Comparison of ENCODE assay signal across 19 cellular contexts in genomic region chr1:51320967-51321923, GRCh38. TPM values are rescaled to one million over a fixed set of nuclear protein-coding genes. Genes with fewer than 3 reads are reported as not detected.
DNase-seq lines count a peak whose midpoint lies in the region; ATAC-seq, FAIRE-seq and TF ChIP-seq lines count a peak whose summit lies in the region.
"Had no signal": no experiment of that assay in that cellular context is flagged by ENCODE, and none has a peak within 500 bp of the region (broad histone marks: within the 10 kb centered on the region; RNA-seq: fewer than 3 reads in every experiment).

No MANE protein-coding gene starts in this region.

- CTCF ChIA-PET in HepG2 (lab: Yijun Ruan, JAX; ENCODE audit: low intra/inter-chr PET ratio, low total read pairs) = no interaction called here

- H3K9ac ChIP-seq in HepG2 (ENCODE audit: insufficient read depth, low read depth, low read length) = no peak overlapping the region

- H3K4me2 ChIP-seq in HepG2 (ENCODE audit: low read depth, low read length) = no peak overlapping the region

- no peak for FAIRE-seq in HepG2 (lab: Jason Lieb, UNC)

- peaks cover 14% of the 10 kb centered on the region for H3K4me1 ChIP-seq in HepG2 (ENCODE audit: insufficient read depth, low read length)
- H3K4me1 ChIP-seq in ascending aorta = no peaks in the 10 kb centered on the region
- H3K4me1 ChIP-seq: HAP-1 had no signal

- intact Hi-C loops in HepG2 (cut with micrococcal nuclease; ENCODE audit: unreplicated experiment) (no loop called here), ascending aorta (cut with DNase I) (no loop called here)

- no peaks in the 10 kb centered on the region for H4K20me1 ChIP-seq in HepG2 (ENCODE audit: insufficient read depth, low read length)

- POLR2A ChIA-PET in HepG2 (lab: Yijun Ruan, JAX) = no interaction called here

- 74% methylated on average over 7 of the region's 11 CpGs for WGBS in HepG2 (ENCODE audit: low lambda C conversion rate)

- DNase-seq in DMS79 (lab: John Stamatoyannopoulos, UW) = peak; percentile 82
- peak; percentile 30 for DNase-seq in SK-MEL-5 (ENCODE audit: low read depth, low spot score)
- DNase-seq in HepG2 (ENCODE audit: low spot score) = no peak
- no peak for DNase-seq in stimulated activated naive CD8-positive, alpha-beta T cell treated with anti-CD3 and anti-CD28 coated beads, Interleukin-15, Interleukin-2, amounts not matched to agents 100 U/mL and 50 U/mL, for 24 hours
- DNase-seq in ecto neural progenitor cell (ENCODE audit: low spot score) = no peak
- no peak for DNase-seq in ascending aorta (ENCODE audit: low spot score in 2 of 2)
- no peak for DNase-seq in NCI-H1436 (lab: John Stamatoyannopoulos, UW)
- DNase-seq: BE2C; CD4-positive, CD25-positive, alpha-beta regulatory T cell; DMS153; KG1; NCI-H1105 treated with DMSO at 0.1 percent for 48 hours; NCI-H1694 treated with DMSO at 0.1 percent for 48 hours; NCI-H226; NCI-H524; RPMI8226; SHP77 treated with DMSO at 0.1 percent for 48 hours had no signal

- in situ Hi-C loops in SK-MEL-5 (cut with HindIII; ENCODE audit: low pct_unique_long_range_greater_than_20kb, low sequenced_read_pairs) = no loop called here
- in situ Hi-C loops in HepG2 (cut with HindIII; ENCODE audit: extremely low pct_ligation_motif_present, low pct_unique_long_range_greater_than_20kb) = no loop called here

- ATAC-seq in HepG2 (peak; percentile 39), GM18867 (IDR thresholded peaks at IDR 0.05; ENCODE audit: unreplicated experiment) (no peak)
- ATAC-seq in stimulated activated naive CD8-positive, alpha-beta T cell treated with anti-CD3 and anti-CD28 coated beads, Interleukin-15, Interleukin-2, amounts not matched to agents 100 U/mL and 50 U/mL, for 24 hours = peak; percentile 21

- no peak overlapping the region for H3K27ac ChIP-seq in HepG2 (ENCODE audit: extremely low read length, insufficient read depth, low read length)
- no peak overlapping the region for H3K27ac ChIP-seq in ascending aorta

- H3K79me2 ChIP-seq in HepG2 (ENCODE audit: insufficient read depth, low read length) = no peaks in the 10 kb centered on the region

- BruUV-seq in HepG2 (replicated peaks; lab: Mats Ljungman, UMichigan) = no TSS peak

- no peaks in the 10 kb centered on the region for H3K36me3 ChIP-seq in HepG2 (replicated peaks in 1 of 2; ENCODE audit: control insufficient read depth in 1 of 2, insufficient read depth in 2 of 2, low read length in 2 of 2)
- H3K36me3 ChIP-seq in ascending aorta = no peaks in the 10 kb centered on the region
- H3K36me3 ChIP-seq: BE2C, HAP-1 had no signal

- TF ChIP-seq CTCF in HepG2 (CRISPR knock-in tag; IDR thresholded peaks at IDR 0.05) = no peak
- no peak for TF ChIP-seq CTCF in ascending aorta (IDR thresholded peaks at IDR 0.05)

- H3K4me3 ChIP-seq in HepG2 (replicated peaks in 1 of 3; ENCODE audit: insufficient read depth in 1 of 3, low read depth in 2 of 3, low read length in 3 of 3) (no peak overlapping the region), ascending aorta (no peak overlapping the region)
- H3K4me3 ChIP-seq: HAP-1 had no signal

- TF ChIP-seq RAD21 in HepG2 (CRISPR knock-in tag; IDR thresholded peaks at IDR 0.05) = no peak

- TF ChIP-seq EP300 in HepG2 (IDR thresholded peaks at IDR 0.05; ENCODE audit: low read depth in 2 of 2, low read length in 2 of 2) (no peak), HepG2 (CRISPR knock-in tag; IDR thresholded peaks at IDR 0.05; ENCODE audit: borderline replicate concordance) (no peak)

- no peaks in the 10 kb centered on the region for H3K27me3 ChIP-seq in HepG2 (ENCODE audit: control insufficient read depth in 1 of 2, insufficient read depth in 2 of 2, low read length in 2 of 2)
- H3K27me3 ChIP-seq in ascending aorta = no peaks in the 10 kb centered on the region
- H3K27me3 ChIP-seq: BE2C had no signal

- H2AFZ ChIP-seq in HepG2 (ENCODE audit: low read length) = no peak overlapping the region

- no peak for TF ChIP-seq POLR2A in HepG2 (IDR thresholded peaks at IDR 0.05; ENCODE audit: insufficient read depth in 1 of 2, low read depth in 2 of 2, low read length in 2 of 2)

- H3K9me3 ChIP-seq in HepG2 (ENCODE audit: low read length) (no peaks in the 10 kb centered on the region), ascending aorta (no peaks in the 10 kb centered on the region)
- H3K9me3 ChIP-seq: BE2C, HAP-1 had no signal

TF ChIP-seq in HepG2, 621 proteins besides CTCF, POLR2A, EP300 and RAD21:
- TF ChIP-seq, protein P1, sequence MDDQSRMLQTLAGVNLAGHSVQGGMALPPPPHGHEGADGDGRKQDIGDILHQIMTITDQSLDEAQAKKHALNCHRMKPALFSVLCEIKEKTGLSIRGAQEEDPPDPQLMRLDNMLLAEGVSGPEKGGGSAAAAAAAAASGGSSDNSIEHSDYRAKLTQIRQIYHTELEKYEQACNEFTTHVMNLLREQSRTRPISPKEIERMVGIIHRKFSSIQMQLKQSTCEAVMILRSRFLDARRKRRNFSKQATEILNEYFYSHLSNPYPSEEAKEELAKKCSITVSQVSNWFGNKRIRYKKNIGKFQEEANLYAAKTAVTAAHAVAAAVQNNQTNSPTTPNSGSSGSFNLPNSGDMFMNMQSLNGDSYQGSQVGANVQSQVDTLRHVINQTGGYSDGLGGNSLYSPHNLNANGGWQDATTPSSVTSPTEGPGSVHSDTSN (CRISPR knock-in tag; IDR thresholded peaks at IDR 0.05; ENCODE audit: borderline replicate concordance) = no peak
- TF ChIP-seq ZNF552 (CRISPR knock-in tag; IDR thresholded peaks at IDR 0.05; ENCODE audit: borderline replicate concordance) (no peak), E2F2 (CRISPR knock-in tag; IDR thresholded peaks at IDR 0.05; ENCODE audit: borderline replicate concordance) (no peak), ZNF446 (CRISPR knock-in tag; IDR thresholded peaks at IDR 0.05) (no peak), ZNF350 (CRISPR knock-in tag; IDR thresholded peaks at IDR 0.05; ENCODE audit: borderline replicate concordance, low read depth) (no peak), ZBTB2 (CRISPR knock-in tag; IDR thresholded peaks at IDR 0.05; ENCODE audit: low read depth) (no peak), HOXA7 (CRISPR knock-in tag; IDR thresholded peaks at IDR 0.05) (no peak), MXD4 (CRISPR knock-in tag; IDR thresholded peaks at IDR 0.05) (no peak), ZNF33A (CRISPR knock-in tag; IDR thresholded peaks at IDR 0.05; ENCODE audit: borderline replicate concordance) (no peak), ZNF225 (CRISPR knock-in tag; IDR thresholded peaks at IDR 0.05) (no peak)

RNA-seq across cellular contexts. Expression of gene TTC39A, which starts 9.1 kb away (rescaled TPM):
- total RNA-seq in SK-MEL-5 (2014; rRNA removed; shearing (Covaris generic)) = 2.4 and 3.5 TPM in 2 replicates
- polyA plus RNA-seq in SK-MEL-5 (2015; cell fraction: cytosol; rRNA removed) = 0.60 and 1.8 TPM in 2 replicates
- polyA plus RNA-seq in SK-MEL-5 (2015; cell fraction: nucleus; rRNA removed) = 0.20 and 1.2 TPM in 2 replicates
- total RNA-seq in HepG2 (2016; rRNA removed; fragmentation: Illumina TruSeq; extraction: Trizol) = 0.33 and 0.90 TPM in 2 replicates
- 0.44 and 0.61 TPM in 2 replicates for total RNA-seq in HepG2 (2016; cell fraction: cytosol; rRNA removed; fragmentation: Illumina TruSeq; extraction: Trizol; ENCODE audit: low read depth)
- 0.48 and 1.2 TPM in 2 replicates for total RNA-seq in HepG2 (2016; cell fraction: insoluble cytoplasmic fraction; rRNA removed; fragmentation: Illumina TruSeq; extraction: Trizol)
- total RNA-seq in HepG2 (2016; cell fraction: membrane; rRNA removed; fragmentation: Illumina TruSeq; extraction: Trizol) = 0.79 and 1.1 TPM in 2 replicates
- 0.50 and 0.81 TPM in 2 replicates for total RNA-seq in HepG2 (2016; cell fraction: nucleus; rRNA removed; fragmentation: Illumina TruSeq; extraction: Trizol)
- 1.5 and 1.7 TPM in 2 replicates for polyA plus RNA-seq in HepG2 (2011; rRNA removed)
- 0.79 and 1.2 TPM in 2 replicates for polyA plus RNA-seq in HepG2 (2011; cell fraction: cytosol; rRNA removed)
- polyA plus RNA-seq in HepG2 (2011; cell fraction: nucleus; rRNA removed) = 1.1 and 1.7 TPM in 2 replicates
- polyA plus RNA-seq in HepG2 (2012) = 0.32 and 0.73 TPM in 2 replicates
- 0.38 and 0.95 TPM in 2 replicates for polyA plus RNA-seq in HepG2 (2016; cell fraction: cytosol; fragmentation: Illumina TruSeq; extraction: Trizol; ENCODE audit: low read depth)
- 1.2 and 1.3 TPM in 2 replicates for polyA plus RNA-seq in HepG2 (2016; cell fraction: insoluble cytoplasmic fraction; fragmentation: Illumina TruSeq; extraction: Trizol; ENCODE audit: low read depth)
- 0.62 and 0.74 TPM in 2 replicates for polyA plus RNA-seq in HepG2 (2016; cell fraction: membrane; fragmentation: Illumina TruSeq; extraction: Trizol; ENCODE audit: low read depth)
- 1.8 and 2.5 TPM in 2 replicates for polyA plus RNA-seq in HepG2 (2016; cell fraction: nucleus; fragmentation: Illumina TruSeq; extraction: Trizol; ENCODE audit: insufficient read depth, low read depth)
- 0.47 and 1.9 TPM in 2 replicates for polyA minus RNA-seq in HepG2 (2011; rRNA and poly(A)+ RNA removed; ENCODE audit: low replicate concordance)
- 1.2 and 1.3 TPM in 2 replicates for polyA minus RNA-seq in HepG2 (2011; cell fraction: cytosol; rRNA and poly(A)+ RNA removed)
- 0.77 and 1.4 TPM in 2 replicates for polyA minus RNA-seq in HepG2 (2011; cell fraction: nucleus; rRNA and poly(A)+ RNA removed)
- total RNA-seq in ascending aorta = not detected
- total RNA-seq: CD4-positive, CD25-positive, alpha-beta regulatory T cell had no signal

Comparison
In these comparisons a context has a peak if more than half of its experiments do, and no peak if none do; other contexts are left out.
1. DNase-seq: peak in DMS79 (single experiment) and SK-MEL-5 (single experiment); none in HepG2 (single experiment), stimulated activated naive CD8-positive, alpha-beta T cell treated with anti-CD3 and anti-CD28 coated beads, Interleukin-15, Interleukin-2, amounts not matched to agents 100 U/mL and 50 U/mL, for 24 hours (single experiment), ecto neural progenitor cell (single experiment), ascending aorta (0 of 2) and NCI-H1436 (single experiment).